In genomic region chr1:159911668-159912067, GRCh38 we compare ENCODE assay signal across 12 cellular contexts. TPM values are rescaled to one million over a fixed set of nuclear protein-coding genes. Genes with fewer than 3 reads are reported as not detected.
DNase-seq lines count a peak whose midpoint lies in the region; ATAC-seq and TF ChIP-seq lines count a peak whose summit lies in the region.
"Had no signal": no experiment of that assay in that cellular context is flagged by ENCODE, and none has a peak within 500 bp of the region (broad histone marks: within the 10 kb centered on the region; RNA-seq: fewer than 3 reads in every experiment).

No MANE protein-coding gene starts in this region.

- no peak for TF ChIP-seq POLR2A in transverse colon (IDR thresholded peaks at IDR 0.05)
- no peak for TF ChIP-seq POLR2A in erythroblast (IDR thresholded peaks at IDR 0.05; ENCODE audit: low read length)

- H3K36me3 Mint-ChIP-seq in activated B cell treated with CpG ODN at 0.5 μM for 24 hours (ENCODE audit: low read depth): peaks cover 17% of the 10 kb centered on the region

- peaks cover 8 to 58% (median 38%) of the 10 kb centered on the region in 9 donors for H3K4me1 ChIP-seq in heart right ventricle
- peaks cover 20 to 60% of the 10 kb centered on the region in 2 donors for H3K4me1 ChIP-seq in left lung
- peaks cover 14 to 50% (median 27%) of the 10 kb centered on the region in 4 donors for H3K4me1 ChIP-seq in transverse colon

- TF ChIP-seq CTCF in heart right ventricle (IDR thresholded peaks at IDR 0.05) (no peak), activated B cell treated with CpG ODN at 0.5 μM for 24 hours (IDR thresholded peaks at IDR 0.05) (no peak), left lung (IDR thresholded peaks at IDR 0.05) (no peak), transverse colon (IDR thresholded peaks at IDR 0.05) (no peak)

- no peaks in the 10 kb centered on the region for H3K27me3 Mint-ChIP-seq in activated B cell treated with CpG ODN at 0.5 μM for 24 hours

- TF ChIP-seq EP300 in transverse colon (IDR thresholded peaks at IDR 0.05; ENCODE audit: low read depth): no peak

- ATAC-seq in heart right ventricle: no peak
- no peak for ATAC-seq in Right ventricle myocardium superior (ENCODE audit: poor library complexity)
- ATAC-seq in activated B cell treated with CpG ODN at 0.5 μM for 24 hours (ENCODE audit: low read depth): no peak
- no peak for ATAC-seq in left lung

- H3K4me3 ChIP-seq in heart right ventricle: no peak overlapping the region
- no peak overlapping the region for H3K4me3 ChIP-seq in left lung
- no peak overlapping the region for H3K4me3 ChIP-seq in transverse colon

- H3K4me3 Mint-ChIP-seq in activated B cell treated with CpG ODN at 0.5 μM for 24 hours: no peak overlapping the region

- no peaks in the 10 kb centered on the region for H3K27me3 ChIP-seq in heart right ventricle
- no peaks in the 10 kb centered on the region for H3K27me3 ChIP-seq in left lung
- H3K27me3 ChIP-seq in transverse colon: no peaks in the 10 kb centered on the region

- H3K9me3 ChIP-seq in heart right ventricle (no peaks in the 10 kb centered on the region), left lung (no peaks in the 10 kb centered on the region), transverse colon (no peaks in the 10 kb centered on the region)

- WGBS in heart right ventricle, 2 donors: 65 to 79% methylated on average over 3 of the region's 3 CpGs
- WGBS in transverse colon (ENCODE audit: low coverage in 1 of 2), 2 donors: 60 to 75% methylated on average over 2 to 3 of the region's 3 CpGs

- in situ Hi-C loops in transverse colon (cut with MboI; ENCODE audit: low pct_ligation_motif_present in 1 of 4, low pct_unique_long_range_greater_than_20kb in 1 of 4, low sequenced_read_pairs in 3 of 4): no loop called here

- intact Hi-C loops in heart right ventricle (cut with DNase I): no loop called here
- intact Hi-C loops in Right ventricle myocardium superior (cut with DNase I): no loop called here
- intact Hi-C loops in activated B cell treated with CpG ODN at 0.5 μM for 24 hours (cut with micrococcal nuclease): no loop called here
- intact Hi-C loops in left lung (cut with DNase I): no loop called here
- intact Hi-C loops in transverse colon (cut with DNase I; ENCODE audit: low total_unique reads): no loop called here

- no peaks in the 10 kb centered on the region for H3K9me3 Mint-ChIP-seq in activated B cell treated with CpG ODN at 0.5 μM for 24 hours

- DNase-seq in heart right ventricle: no peak
- DNase-seq in Right ventricle myocardium superior: no peak
- no peak for DNase-seq in activated B cell treated with CpG ODN at 0.5 μM for 24 hours
- no peak for DNase-seq in left lung
- no peak for DNase-seq in transverse colon
- DNase-seq in erythroblast (lab: John Stamatoyannopoulos, UW): no peak
- DNase-seq in retina: no peak
- no peak for DNase-seq in SIG-M5 (lab: John Stamatoyannopoulos, UW)
- DNase-seq: NCI-H1092 treated with DMSO at 0.1 percent for 48 hours; stimulated activated CD4-positive, alpha-beta T cell treated with anti-CD3 and anti-CD28 coated beads, Interleukin-1b, Interleukin-23, amount 100 ng/mL, for 48 hours had no signal

- H3K4me1 Mint-ChIP-seq in activated B cell treated with CpG ODN at 0.5 μM for 24 hours: peaks cover 51% of the 10 kb centered on the region

- peaks cover 0 to 16% (median 0%) of the 10 kb centered on the region in 9 donors for H3K36me3 ChIP-seq in heart right ventricle
- H3K36me3 ChIP-seq in left lung: peaks cover 0 to 10% of the 10 kb centered on the region in 2 donors
- H3K36me3 ChIP-seq in transverse colon: no peaks in the 10 kb centered on the region

- POLR2A ChIA-PET in activated B cell treated with CpG ODN at 0.5 μM for 24 hours (lab: Charles Lee): interaction anchor here (0.6 kb wide), 1 partner anchor 1794 kb away, joined by 3 read pairs; no protein-coding TSS in a partner anchor

- peak overlapping the region; percentile 94 for H3K27ac Mint-ChIP-seq in activated B cell treated with CpG ODN at 0.5 μM for 24 hours

- CTCF ChIA-PET in activated B cell treated with CpG ODN at 0.5 μM for 24 hours (lab: Charles Lee): interaction anchor here (1.2 kb wide), 1 partner anchor 13 kb away, joined by 5 read pairs; the partner anchor contains the start of gene TAGLN2

- peak overlapping the region in 8 of 10 donors; percentile 32 to 87 (median 70) for H3K27ac ChIP-seq in heart right ventricle
- H3K27ac ChIP-seq in left lung: peak overlapping the region; percentile 87 to 89
- peak overlapping the region in 3 of 4 donors; percentile 27 to 63 (median 52) for H3K27ac ChIP-seq in transverse colon
- H3K27ac ChIP-seq: C4-2B had no signal

RNA-seq across cellular contexts. Expression of gene CFAP45, which starts 11.7 kb away (rescaled TPM):
- 1 to 10 TPM in 1 of 10 donors, under 1 TPM in 9; 0.17 to 1.5 (median 0.47) TPM for total RNA-seq in heart right ventricle
- 1 to 10 TPM in 1 of 2 donors, under 1 TPM in 1; 0.70 to 1.4 TPM for polyA plus RNA-seq in heart right ventricle
- total RNA-seq in Right ventricle myocardium superior: 1.2 TPM
- 1.2 and 1.8 TPM in 2 replicates for total RNA-seq in activated B cell treated with CpG ODN at 0.5 μM for 24 hours
- 1 to 10 TPM; 1.1 to 4.7 TPM for total RNA-seq in left lung
- total RNA-seq in transverse colon: under 1 TPM in 1 of 4 donors, not detected in 3; 0.32 TPM

RNA-seq across cellular contexts. Expression of gene TAGLN2, which starts 13.6 kb away (rescaled TPM):
- total RNA-seq in heart right ventricle: 100 to 1,000 TPM in 4 of 10 donors, 10 to 100 TPM in 6; 65.9 to 228 (median 92.5) TPM
- polyA plus RNA-seq in heart right ventricle: 100 to 1,000 TPM; 131 to 283 TPM
- total RNA-seq in Right ventricle myocardium superior: 116 TPM
- total RNA-seq in activated B cell treated with CpG ODN at 0.5 μM for 24 hours: 327 and 364 TPM in 2 replicates
- 100 to 1,000 TPM; 565 to 617 TPM for total RNA-seq in left lung
- 100 to 1,000 TPM in 3 of 4 donors, 10 to 100 TPM in 1; 65.1 to 235 (median 168) TPM for total RNA-seq in transverse colon

RNA-seq across cellular contexts. Expression of gene IGSF9, which starts 33.7 kb away (rescaled TPM):
- under 1 TPM in 3 of 10 donors, not detected in 7; 0.07 to 0.15 (median 0.08) TPM for total RNA-seq in heart right ventricle
- polyA plus RNA-seq in heart right ventricle: under 1 TPM; 0.03 to 0.15 TPM
- total RNA-seq in Right ventricle myocardium superior: 0.30 TPM
- not detected in 2 replicates for total RNA-seq in activated B cell treated with CpG ODN at 0.5 μM for 24 hours
- 1 to 10 TPM; 2.8 to 3.0 TPM for total RNA-seq in left lung
- total RNA-seq in transverse colon: 100 to 1,000 TPM in 1 of 4 donors, 10 to 100 TPM in 3; 40.7 to 137 (median 81.3) TPM

RNA-seq across cellular contexts. Expression of gene SLAMF9, which starts 42.4 kb away (rescaled TPM):
- total RNA-seq in heart right ventricle (not detected), Right ventricle myocardium superior (not detected), activated B cell treated with CpG ODN at 0.5 μM for 24 hours (not detected in 2 replicates), left lung (not detected), transverse colon (under 1 TPM in 1 of 4 donors, not detected in 3; 0.64 TPM)
- under 1 TPM in 1 of 2 donors, not detected in 1; 0.13 TPM for polyA plus RNA-seq in heart right ventricle

RNA-seq across cellular contexts. Expression of gene VSIG8, which starts 49.2 kb away (rescaled TPM):
- not detected for total RNA-seq in heart right ventricle
- polyA plus RNA-seq in heart right ventricle: under 1 TPM in 1 of 2 donors, not detected in 1; 0.44 TPM
- not detected for total RNA-seq in Right ventricle myocardium superior
- not detected in 2 replicates for total RNA-seq in activated B cell treated with CpG ODN at 0.5 μM for 24 hours
- total RNA-seq in left lung: not detected
- total RNA-seq in transverse colon: not detected
- total RNA-seq: bronchial epithelial cell had no signal

Comparison
In these comparisons a context has a peak if more than half of its experiments do, and no peak if none do; other contexts are left out.
1. RNA of gene IGSF9, which starts 33.7 kb away (total RNA-seq): 40.7 to 137 TPM in transverse colon; 2.8 to 3.0 TPM in left lung, 0.30 TPM in Right ventricle myocardium superior (single experiment), 0.07 to 0.15 TPM in heart right ventricle and not detected in activated B cell treated with CpG ODN at 0.5 μM for 24 hours; every median in the first group is over 10 times any median in the second.
2. Peak in every context shown above with its lines, with median percentiles within 50 percentile points of each other: H3K27ac ChIP-seq.